ENCODE assay signal across 1 cellular context in the genomic region with DNA sequence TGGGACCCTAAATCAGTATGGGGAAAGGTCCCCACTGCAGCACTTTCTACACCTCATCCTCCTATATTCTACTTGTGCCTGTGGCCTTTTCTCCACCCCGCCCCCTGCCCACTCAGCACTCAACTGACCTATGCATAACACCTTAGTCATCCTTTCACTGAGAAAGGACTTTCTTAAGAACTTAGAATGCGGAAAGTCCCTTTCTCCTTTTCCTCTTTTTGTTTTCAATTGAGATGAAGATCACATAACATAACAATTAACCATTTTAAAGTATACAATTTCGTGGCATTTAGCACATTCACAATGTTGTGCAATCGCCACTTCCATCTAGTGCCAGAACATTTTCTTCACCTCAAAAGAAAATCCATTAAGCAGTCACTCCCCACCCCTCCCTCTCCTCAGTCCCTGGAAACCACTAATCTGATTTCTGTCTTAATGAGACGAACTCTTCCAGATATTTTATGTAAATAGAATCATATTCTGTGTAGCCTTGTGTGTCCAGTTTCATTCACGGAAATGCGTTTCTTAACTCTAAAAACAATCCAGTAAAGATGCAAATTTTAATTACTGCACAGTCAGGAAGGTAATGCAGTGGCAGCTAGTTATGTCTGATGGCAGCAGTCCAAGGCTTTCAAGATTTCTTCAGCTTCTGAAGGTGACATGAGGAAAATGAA.
TF ChIP-seq lines count a peak whose summit lies in the region.

No MANE protein-coding gene starts in this region.

TF ChIP-seq in K562, 482 proteins besides CTCF, POLR2A, EP300 and RAD21 (continued from another document):
- TF ChIP-seq, protein P1, sequence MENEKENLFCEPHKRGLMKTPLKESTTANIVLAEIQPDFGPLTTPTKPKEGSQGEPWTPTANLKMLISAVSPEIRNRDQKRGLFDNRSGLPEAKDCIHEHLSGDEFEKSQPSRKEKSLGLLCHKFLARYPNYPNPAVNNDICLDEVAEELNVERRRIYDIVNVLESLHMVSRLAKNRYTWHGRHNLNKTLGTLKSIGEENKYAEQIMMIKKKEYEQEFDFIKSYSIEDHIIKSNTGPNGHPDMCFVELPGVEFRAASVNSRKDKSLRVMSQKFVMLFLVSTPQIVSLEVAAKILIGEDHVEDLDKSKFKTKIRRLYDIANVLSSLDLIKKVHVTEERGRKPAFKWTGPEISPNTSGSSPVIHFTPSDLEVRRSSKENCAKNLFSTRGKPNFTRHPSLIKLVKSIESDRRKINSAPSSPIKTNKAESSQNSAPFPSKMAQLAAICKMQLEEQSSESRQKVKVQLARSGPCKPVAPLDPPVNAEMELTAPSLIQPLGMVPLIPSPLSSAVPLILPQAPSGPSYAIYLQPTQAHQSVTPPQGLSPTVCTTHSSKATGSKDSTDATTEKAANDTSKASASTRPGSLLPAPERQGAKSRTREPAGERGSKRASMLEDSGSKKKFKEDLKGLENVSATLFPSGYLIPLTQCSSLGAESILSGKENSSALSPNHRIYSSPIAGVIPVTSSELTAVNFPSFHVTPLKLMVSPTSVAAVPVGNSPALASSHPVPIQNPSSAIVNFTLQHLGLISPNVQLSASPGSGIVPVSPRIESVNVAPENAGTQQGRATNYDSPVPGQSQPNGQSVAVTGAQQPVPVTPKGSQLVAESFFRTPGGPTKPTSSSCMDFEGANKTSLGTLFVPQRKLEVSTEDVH (IDR thresholded peaks at IDR 0.05; ENCODE audit: low read depth, partially characterized antibody): no peak
- TF ChIP-seq MAFG (tag; conservative IDR thresholded peaks at IDR 0.05) (peak; percentile 65), TRIM28 (IDR thresholded peaks at IDR 0.05) (no peak), HDAC2 (IDR thresholded peaks at IDR 0.05) (no peak), TCF7L2 (IDR thresholded peaks at IDR 0.05; ENCODE audit: low read depth, low read length) (no peak), ZNF316 (IDR thresholded peaks at IDR 0.05) (peak; percentile 40; the same call in 1 of the 2 replicates), ZBTB17 (CRISPR knock-in tag; IDR thresholded peaks at IDR 0.05) (peak; percentile 96), CEBPB (tag; IDR thresholded peaks at IDR 0.05) (peak; percentile 81), GMEB1 (CRISPR knock-in tag; IDR thresholded peaks at IDR 0.05) (no peak), CTBP1 (IDR thresholded peaks at IDR 0.05; ENCODE audit: borderline replicate concordance) (no peak), IRF1 (CRISPR knock-in tag; IDR thresholded peaks at IDR 0.05; ENCODE audit: borderline replicate concordance) (no peak), FOSL1 (tag; conservative IDR thresholded peaks at IDR 0.05) (peak; percentile 64), NFE2 (IDR thresholded peaks at IDR 0.05; ENCODE audit: low read depth) (peak; percentile 55; the same call in 1 of the 2 replicates), RBM25 (IDR thresholded peaks at IDR 0.05; ENCODE audit: low read depth, low read length, severe bottlenecking) (no peak), ZKSCAN3 (CRISPR knock-in tag; IDR thresholded peaks at IDR 0.05) (no peak), BACH1 (tag; IDR thresholded peaks at IDR 0.05) (peak; percentile 46; the same call in 1 of the 2 replicates), C11orf30 (IDR thresholded peaks at IDR 0.05; ENCODE audit: low read depth) (peak; percentile 51; the same call in 1 of the 2 replicates), NBN (IDR thresholded peaks at IDR 0.05; ENCODE audit: low read depth) (no peak), ESRRB (CRISPR knock-in tag; IDR thresholded peaks at IDR 0.05; ENCODE audit: borderline replicate concordance) (no peak)
- TF ChIP-seq, protein P2, sequence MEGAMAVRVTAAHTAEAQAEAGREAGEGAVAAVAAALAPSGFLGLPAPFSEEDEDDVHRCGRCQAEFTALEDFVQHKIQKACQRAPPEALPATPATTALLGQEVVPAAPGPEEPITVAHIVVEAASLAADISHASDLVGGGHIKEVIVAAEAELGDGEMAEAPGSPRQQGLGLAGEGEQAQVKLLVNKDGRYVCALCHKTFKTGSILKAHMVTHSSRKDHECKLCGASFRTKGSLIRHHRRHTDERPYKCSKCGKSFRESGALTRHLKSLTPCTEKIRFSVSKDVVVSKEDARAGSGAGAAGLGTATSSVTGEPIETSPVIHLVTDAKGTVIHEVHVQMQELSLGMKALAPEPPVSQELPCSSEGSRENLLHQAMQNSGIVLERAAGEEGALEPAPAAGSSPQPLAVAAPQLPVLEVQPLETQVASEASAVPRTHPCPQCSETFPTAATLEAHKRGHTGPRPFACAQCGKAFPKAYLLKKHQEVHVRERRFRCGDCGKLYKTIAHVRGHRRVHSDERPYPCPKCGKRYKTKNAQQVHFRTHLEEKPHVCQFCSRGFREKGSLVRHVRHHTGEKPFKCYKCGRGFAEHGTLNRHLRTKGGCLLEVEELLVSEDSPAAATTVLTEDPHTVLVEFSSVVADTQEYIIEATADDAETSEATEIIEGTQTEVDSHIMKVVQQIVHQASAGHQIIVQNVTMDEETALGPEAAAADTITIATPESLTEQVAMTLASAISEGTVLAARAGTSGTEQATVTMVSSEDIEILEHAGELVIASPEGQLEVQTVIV (CRISPR knock-in tag; IDR thresholded peaks at IDR 0.05; ENCODE audit: borderline replicate concordance): no peak
TF ChIP-seq in K562: peak in this region for 12.
